8 cellular contexts compared by ENCODE assay signal in genomic region chr1:21294266-21295058, GRCh38. TPM values are rescaled to one million over a fixed set of nuclear protein-coding genes. Genes with fewer than 3 reads are reported as not detected.
A peak's percentile ranks its signal among the peaks of the same experiment; 100 is the strongest.
DNase-seq lines count a peak whose midpoint lies in the region; ATAC-seq, FAIRE-seq and TF ChIP-seq lines count a peak whose summit lies in the region.

No MANE protein-coding gene starts in this region.

- H3K4me1 Mint-ChIP-seq in HFFc6 (ENCODE audit: low read depth), result peaks cover 64% of the 10 kb centered on the region
- peaks cover 72% of the 10 kb centered on the region for H3K4me1 Mint-ChIP-seq in activated T-helper 2 cell treated with anti-CD3 and anti-CD28 coated beads, Interferon-gamma antibody, Interleukin-2, Interleukin-4, amounts not matched to agents 10 μg/mL and 5 μg/mL and 100 μg/mL, durations not matched to agents 14 hours and 24 hours and 36 hours (ENCODE audit: low read depth)

- peaks cover 3% of the 10 kb centered on the region; the same call in 1 of the 2 replicates for H3K27me3 Mint-ChIP-seq in HFFc6 (ENCODE audit: insufficient read depth)
- H3K27me3 Mint-ChIP-seq in activated T-helper 2 cell treated with anti-CD3 and anti-CD28 coated beads, Interferon-gamma antibody, Interleukin-2, Interleukin-4, amounts not matched to agents 10 μg/mL and 5 μg/mL and 100 μg/mL, durations not matched to agents 14 hours and 24 hours and 36 hours (ENCODE audit: low read depth), result no peaks in the 10 kb centered on the region

- DNase-seq in GM12892 (ENCODE audit: insufficient read length), result peak; percentile 51
- DNase-seq in HFFc6, result no peak
- DNase-seq in NOMO-1 treated with DMSO at 0.1 percent for 48 hours (lab: John Stamatoyannopoulos, UW; ENCODE audit: unreplicated experiment), result peak; percentile 80
- peak; percentile 82 for DNase-seq in activated T-helper 2 cell treated with anti-CD3 and anti-CD28 coated beads, Interferon-gamma antibody, Interleukin-2, Interleukin-4, amounts not matched to agents 10 μg/mL and 5 μg/mL and 100 μg/mL, durations not matched to agents 14 hours and 24 hours and 36 hours (ENCODE audit: low spot score)
- no peak for DNase-seq in left lobe of liver (ENCODE audit: low spot score)
- DNase-seq in stimulated activated CD8-positive, alpha-beta memory T cell treated with anti-CD3 and anti-CD28 coated beads, Interleukin-7, amount 100 ng/mL, for 24 hours (ENCODE audit: low read depth), result peak; percentile 57
- no peak for DNase-seq in globus pallidus (ENCODE audit: low spot score)
- DNase-seq in NCI-H2081 (lab: John Stamatoyannopoulos, UW), result no peak

- no peak for FAIRE-seq in GM12892 (lab: Jason Lieb, UNC)

- intact Hi-C loops in activated T-helper 2 cell treated with anti-CD3 and anti-CD28 coated beads, Interferon-gamma antibody, Interleukin-2, Interleukin-4, amounts not matched to agents 10 μg/mL and 5 μg/mL and 100 μg/mL, durations not matched to agents 14 hours and 24 hours and 36 hours (cut with micrococcal nuclease), result loop anchor here (1.0 to 10.0 kb wide), 4 partner anchors 30 to 488 kb away; partner anchors contain the start of gene USP48

- 0 out of 2 replicates have a peak overlapping the region, but pooled peaks have one; percentile 15 for H3K4me3 Mint-ChIP-seq in HFFc6
- H3K4me3 Mint-ChIP-seq in activated T-helper 2 cell treated with anti-CD3 and anti-CD28 coated beads, Interferon-gamma antibody, Interleukin-2, Interleukin-4, amounts not matched to agents 10 μg/mL and 5 μg/mL and 100 μg/mL, durations not matched to agents 14 hours and 24 hours and 36 hours (ENCODE audit: low read depth), result peak overlapping the region; percentile 63

- TF ChIP-seq POLR2A in GM12892 (IDR thresholded peaks at IDR 0.05; ENCODE audit: low read depth, low read length), result peak; percentile 31; the same call in 1 of the 2 replicates

- H3K9me3 Mint-ChIP-seq in HFFc6, result no peaks in the 10 kb centered on the region
- no peaks in the 10 kb centered on the region for H3K9me3 Mint-ChIP-seq in activated T-helper 2 cell treated with anti-CD3 and anti-CD28 coated beads, Interferon-gamma antibody, Interleukin-2, Interleukin-4, amounts not matched to agents 10 μg/mL and 5 μg/mL and 100 μg/mL, durations not matched to agents 14 hours and 24 hours and 36 hours

- peak; percentile 18 for ATAC-seq in left lobe of liver

- H3K36me3 Mint-ChIP-seq in HFFc6 (ENCODE audit: low read depth), result no peaks in the 10 kb centered on the region
- peaks cover 23% of the 10 kb centered on the region for H3K36me3 Mint-ChIP-seq in activated T-helper 2 cell treated with anti-CD3 and anti-CD28 coated beads, Interferon-gamma antibody, Interleukin-2, Interleukin-4, amounts not matched to agents 10 μg/mL and 5 μg/mL and 100 μg/mL, durations not matched to agents 14 hours and 24 hours and 36 hours (ENCODE audit: low read depth)

- H3K27ac Mint-ChIP-seq in HFFc6, result peak overlapping the region; percentile 81
- H3K27ac Mint-ChIP-seq in activated T-helper 2 cell treated with anti-CD3 and anti-CD28 coated beads, Interferon-gamma antibody, Interleukin-2, Interleukin-4, amounts not matched to agents 10 μg/mL and 5 μg/mL and 100 μg/mL, durations not matched to agents 14 hours and 24 hours and 36 hours, result peak overlapping the region; percentile 91

- no peak for TF ChIP-seq CTCF in HFFc6 (IDR thresholded peaks at IDR 0.05)

RNA-seq across cellular contexts. Expression of gene ECE1, which starts 4.2 kb away (rescaled TPM):
- polyA plus RNA-seq in GM12892 (2012; ENCODE audit: missing spikeins), result 16.7 TPM
- total RNA-seq in HFFc6 (2021; fragmentation: NEBNext Ultra II Directional; extraction: Animal tissue kit (Norgen Biotek cat#: 25700)), result 100 to 1,000 TPM; 116 to 134 (median 124) TPM
- 94.1 and 97.0 TPM in 2 replicates for total RNA-seq in activated T-helper 2 cell treated with anti-CD3 and anti-CD28 coated beads, Interferon-gamma antibody, Interleukin-2, Interleukin-4, amounts not matched to agents 10 μg/mL and 5 μg/mL and 100 μg/mL, durations not matched to agents 14 hours and 24 hours and 36 hours
- total RNA-seq in left lobe of liver, result 58.0 TPM

Comparison
In these comparisons a context has a peak if more than half of its experiments do, and no peak if none do; other contexts are left out.
1. DNase-seq: peak in GM12892 (single experiment), NOMO-1 treated with DMSO at 0.1 percent for 48 hours (single experiment), activated T-helper 2 cell treated with anti-CD3 and anti-CD28 coated beads, Interferon-gamma antibody, Interleukin-2, Interleukin-4, amounts not matched to agents 10 μg/mL and 5 μg/mL and 100 μg/mL, durations not matched to agents 14 hours and 24 hours and 36 hours (single experiment) and stimulated activated CD8-positive, alpha-beta memory T cell treated with anti-CD3 and anti-CD28 coated beads, Interleukin-7, amount 100 ng/mL, for 24 hours (single experiment); none in HFFc6 (single experiment), left lobe of liver (single experiment), globus pallidus (single experiment) and NCI-H2081 (0 of 2).